In genomic region chr17:31427684-31428083, GRCh38 we compare ENCODE assay signal across 11 cellular contexts.
"Had no signal": no experiment of that assay in that cellular context is flagged by ENCODE, and none has a peak within 500 bp of the region (broad histone marks: within the 10 kb centered on the region; RNA-seq: fewer than 3 reads in every experiment).

No MANE protein-coding gene starts in this region.

- DNase-seq: activated gamma-delta T cell treated with Interleukin-2 at 50 U/mL for 16 hours; activated naive CD8-positive, alpha-beta T cell treated with anti-CD3 and anti-CD28 coated beads for 36 hours; activated T-cell treated with anti-CD3 and anti-CD28 coated beads, Interleukin-2, amount 50 U/mL, for 1 hour; effector CD8-positive, alpha-beta T cell; naive B cell; upper lobe of right lung had no signal

- H3K36me3 ChIP-seq: neutrophil, upper lobe of right lung had no signal

- H3K27ac ChIP-seq: coronary artery, epithelial cell of prostate, neutrophil, skin epidermis, upper lobe of right lung had no signal

- H3K4me3 ChIP-seq: coronary artery, skin epidermis, upper lobe of right lung had no signal

- H3K9me3 ChIP-seq: neutrophil, upper lobe of right lung had no signal

- H3K4me1 ChIP-seq: upper lobe of right lung had no signal

- ATAC-seq: activated CD4-positive, CD25-positive, alpha-beta regulatory T cell treated with anti-CD3 and anti-CD28 coated beads, Interleukin-2, amount 50 U/mL, for 24 hours; upper lobe of right lung had no signal
